In genomic region chr12:108457734-108458361, GRCh38 we compare ENCODE assay signal across 14 cellular contexts. TPM values are rescaled to one million over a fixed set of nuclear protein-coding genes. Genes with fewer than 3 reads are reported as not detected.
DNase-seq lines count a peak whose midpoint lies in the region; ATAC-seq and TF ChIP-seq lines count a peak whose summit lies in the region.
"Had no signal": no experiment of that assay in that cellular context is flagged by ENCODE, and none has a peak within 500 bp of the region (broad histone marks: within the 10 kb centered on the region; RNA-seq: fewer than 3 reads in every experiment).

No MANE protein-coding gene starts in this region.

- no peak overlapping the region for H3K9ac ChIP-seq in adipocyte (ENCODE audit: low read length)

- H3K4me3 ChIP-seq in A673 (ENCODE audit: low read depth, low read length, poor library complexity, severe bottlenecking): no peak overlapping the region
- H3K4me3 ChIP-seq in adipocyte (ENCODE audit: low read length): no peak overlapping the region
- H3K4me3 ChIP-seq: coronary artery, sigmoid colon, suprapubic skin had no signal

- DNase-seq in A673 (ENCODE audit: low spot score) (no peak), Daoy (ENCODE audit: low read depth) (peak; percentile 15), adipocyte (ENCODE audit: low read depth) (peak; percentile 57), iPS-NIHi7 (ENCODE audit: extremely low spot score) (peak; percentile 44), SW480 (ENCODE audit: low spot score) (no peak), HuH-7 (ENCODE audit: low spot score) (no peak), cerebellum (ENCODE audit: low spot score) (no peak)
- DNase-seq: NCI-H2081 treated with DMSO at 0.1 percent for 48 hours, NCI-H510A, sigmoid colon had no signal

- H3K9me3 ChIP-seq in A673 (ENCODE audit: low read depth, low read length, poor library complexity, severe bottlenecking) (no peaks in the 10 kb centered on the region), adipocyte (ENCODE audit: control insufficient read depth, low read length) (no peaks in the 10 kb centered on the region)
- H3K9me3 ChIP-seq: sigmoid colon, suprapubic skin had no signal

- peak; percentile 42; the same call in 1 of the 2 replicates for TF ChIP-seq CTCF in A673 (conservative IDR thresholded peaks at IDR 0.05; ENCODE audit: low read depth, low read length)

- intact Hi-C loops in A673 (cut with micrococcal nuclease; ENCODE audit: unreplicated experiment): loop anchor here (5.0 to 10.0 kb wide), 5 partner anchors 123 to 391 kb away; partner anchors contain the start of genes CMKLR1 and WSCD2

- POLR2A ChIA-PET in A673 (lab: Charles Lee; ENCODE audit: low non-redundant PET): no interaction called here

- CTCF ChIA-PET in A673 (lab: Charles Lee): interaction anchor here (0.6 to 1.7 kb wide), 4 partner anchors 16 to 969 kb away, joined by 3 to 4 read pairs (median 3); no protein-coding TSS in a partner anchor

- no TSS peak for BruUV-seq in A673 (replicated peaks; lab: Mats Ljungman, UMichigan)

- H3K4me1 ChIP-seq in A673 (ENCODE audit: insufficient read depth, low read length, poor library complexity, severe bottlenecking) (no peaks in the 10 kb centered on the region), adipocyte (ENCODE audit: control insufficient read depth, insufficient read depth, low read length) (no peaks in the 10 kb centered on the region)
- H3K4me1 ChIP-seq: sigmoid colon, suprapubic skin had no signal

- H3K27me3 ChIP-seq in A673 (replicated peaks; ENCODE audit: insufficient read depth, low read depth, low read length, poor library complexity) (peaks cover 40% of the 10 kb centered on the region), adipocyte (replicated peaks; ENCODE audit: control insufficient read depth, insufficient read depth, low read length) (peaks cover 44% of the 10 kb centered on the region)

- H3K36me3 ChIP-seq in A673 (ENCODE audit: insufficient read depth, low read length, poor library complexity, severe bottlenecking) (no peaks in the 10 kb centered on the region), adipocyte (ENCODE audit: control insufficient read depth, insufficient read depth, low read length, severe bottlenecking) (no peaks in the 10 kb centered on the region)
- H3K36me3 ChIP-seq: sigmoid colon, suprapubic skin had no signal

- H3K27ac ChIP-seq in A673 (ENCODE audit: low read depth, low read length, poor library complexity, severe bottlenecking): no peak overlapping the region
- H3K27ac ChIP-seq: coronary artery, sigmoid colon, suprapubic skin had no signal

- ATAC-seq in HG03432 (IDR thresholded peaks at IDR 0.05; ENCODE audit: unreplicated experiment): no peak
- ATAC-seq: T-cell had no signal

RNA-seq across cellular contexts. Expression of gene FICD, which starts 57.2 kb away (rescaled TPM):
- total RNA-seq in A673 (2021) (3.6 and 4.1 TPM in 2 replicates), cerebellum (3.4 TPM)
- 4.2 and 5.1 TPM in 2 replicates for total RNA-seq in Daoy (2014; rRNA removed; shearing (Covaris generic))

Comparison
In these comparisons a context has a peak if more than half of its experiments do, and no peak if none do; other contexts are left out.
1. DNase-seq: peak in Daoy (single experiment), adipocyte (single experiment) and iPS-NIHi7 (single experiment); none in A673 (single experiment), SW480 (single experiment), HuH-7 (single experiment) and cerebellum (single experiment).